In genomic region chr3:136612512-136612911, GRCh38 we compare ENCODE assay signal across 19 cellular contexts.
"Had no signal": no experiment of that assay in that cellular context is flagged by ENCODE, and none has a peak within 500 bp of the region (broad histone marks: within the 10 kb centered on the region; RNA-seq: fewer than 3 reads in every experiment).

No MANE protein-coding gene starts in this region.

- DNase-seq: activated CD4-positive, alpha-beta T cell treated with anti-CD3 and anti-CD28 coated beads for 4 hours; activated CD8-positive, alpha-beta T cell treated with anti-CD3 and anti-CD28 coated beads for 36 hours; activated effector memory CD4-positive, alpha-beta T cell treated with anti-CD3 and anti-CD28 coated beads, Interleukin-2, amount 50 U/mL, for 16 hours; activated T-cell treated with anti-CD3 and anti-CD28 coated beads, Interleukin-2, amount 50 U/mL, for 4 hours; amniotic stem cell; brain microvascular endothelial cell; cortex of kidney; effector CD4-positive, alpha-beta T cell; gastrocnemius medialis; heart right ventricle; left lung; mammary epithelial cell; naive B cell; retina; stimulated activated CD4-positive, alpha-beta T cell treated with anti-CD3 and anti-CD28 coated beads, Interleukin-2, amount 100 ng/mL, for 48 hours; thyroid gland had no signal

- ATAC-seq: activated CD8-positive, alpha-beta T cell treated with anti-CD3 and anti-CD28 coated beads for 36 hours; activated naive CD4-positive, alpha-beta T cell treated with anti-CD3 and anti-CD28 coated beads, Interleukin-2, amount 50 U/mL, for 72 hours; activated T-cell treated with anti-CD3 and anti-CD28 coated beads, Interleukin-2, amount 50 U/mL, for 4 hours; gastrocnemius medialis; heart right ventricle; left lung; stimulated activated memory B cell treated with anti-CD40 and anti-IgM and Interleukin-4, amounts not matched to agents 10 μg/mL and 1 μg/mL and 100 μg/mL, for 72 hours; WTC11 had no signal
